21 cellular contexts compared by ENCODE assay signal in genomic region chr22:29567338-29567737, GRCh38.
"Had no signal": no experiment of that assay in that cellular context is flagged by ENCODE, and none has a peak within 500 bp of the region (broad histone marks: within the 10 kb centered on the region; RNA-seq: fewer than 3 reads in every experiment).

No MANE protein-coding gene starts in this region.

- H3K4me3 ChIP-seq: MG63, SJSA1, SK-N-MC had no signal

- DNase-seq: Karpas-422, KG1, MG63, NCI-H1092, NCI-H1105 treated with DMSO at 0.1 percent for 48 hours, NCI-H1417 treated with DMSO at 0.1 percent for 48 hours, NCI-H146, NCI-H1694 treated with DMSO at 0.1 percent for 48 hours, NCI-H1930, NCI-H2081, NCI-H2107, NCI-H345, NCI-H446 treated with DMSO at 0.1 percent for 48 hours, NCI-H510A treated with DMSO at 0.1 percent for 48 hours, NCI-H526, NCI-H82, Right ventricle myocardium superior, RPMI8226, SIG-M5 had no signal

- H3K36me3 ChIP-seq: MG63, SJSA1 had no signal

- H3K27me3 ChIP-seq: MG63, SJSA1 had no signal

- H3K27ac ChIP-seq: SJSA1, SK-N-MC had no signal

- H3K9me3 ChIP-seq: MG63, SJSA1 had no signal
